In the genomic region with DNA sequence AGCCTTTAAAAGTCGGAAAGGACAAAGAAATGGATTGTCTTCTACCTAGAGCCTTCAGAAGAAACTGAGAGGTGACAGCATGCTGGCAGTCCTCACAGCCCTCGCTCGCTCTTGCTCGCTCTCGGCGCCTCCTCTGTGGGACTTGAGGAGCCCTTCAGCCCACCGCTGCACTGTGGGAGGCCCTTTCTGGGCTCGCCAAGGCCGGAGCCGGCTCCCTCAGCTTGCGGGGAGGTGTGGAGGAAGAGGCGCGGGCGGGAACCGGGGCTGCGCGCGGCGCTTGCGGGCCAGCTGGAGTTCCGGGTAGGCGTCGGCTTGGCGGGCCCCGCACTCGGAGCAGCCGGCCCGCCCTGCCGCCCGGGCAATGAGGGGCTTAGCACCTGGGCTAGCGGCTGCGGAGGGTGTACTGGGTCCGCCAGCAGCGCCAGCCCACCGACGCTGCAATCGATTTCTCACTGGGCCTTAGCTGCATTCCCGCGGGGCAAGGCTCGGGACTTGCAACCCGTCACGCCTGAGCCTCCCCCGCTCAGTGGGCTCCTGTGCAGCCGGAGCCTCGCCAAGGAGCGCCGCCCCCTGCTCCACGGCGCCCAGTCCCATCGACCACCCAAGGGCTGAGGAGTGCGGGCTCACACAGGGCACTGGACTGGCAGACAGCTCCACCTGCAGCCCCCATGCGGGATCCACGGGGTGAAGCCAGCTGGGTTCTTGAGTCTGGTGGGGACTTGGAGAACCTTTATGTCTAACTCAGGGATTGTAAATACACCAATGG, we compare ENCODE assay signal across 1 cellular context.
TF ChIP-seq lines count a peak whose summit lies in the region.

No MANE protein-coding gene starts in this region.

TF ChIP-seq in WTC11, 78 proteins besides CTCF, POLR2A, EP300 and RAD21 (continued from another document):
- TF ChIP-seq, protein P1, sequence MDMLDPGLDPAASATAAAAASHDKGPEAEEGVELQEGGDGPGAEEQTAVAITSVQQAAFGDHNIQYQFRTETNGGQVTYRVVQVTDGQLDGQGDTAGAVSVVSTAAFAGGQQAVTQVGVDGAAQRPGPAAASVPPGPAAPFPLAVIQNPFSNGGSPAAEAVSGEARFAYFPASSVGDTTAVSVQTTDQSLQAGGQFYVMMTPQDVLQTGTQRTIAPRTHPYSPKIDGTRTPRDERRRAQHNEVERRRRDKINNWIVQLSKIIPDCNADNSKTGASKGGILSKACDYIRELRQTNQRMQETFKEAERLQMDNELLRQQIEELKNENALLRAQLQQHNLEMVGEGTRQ (CRISPR knock-in tag; IDR thresholded peaks at IDR 0.05), result no peak
- TF ChIP-seq SMAD3 (CRISPR knock-in tag; IDR thresholded peaks at IDR 0.05; ENCODE audit: borderline replicate concordance), result no peak
- TF ChIP-seq, protein P2, sequence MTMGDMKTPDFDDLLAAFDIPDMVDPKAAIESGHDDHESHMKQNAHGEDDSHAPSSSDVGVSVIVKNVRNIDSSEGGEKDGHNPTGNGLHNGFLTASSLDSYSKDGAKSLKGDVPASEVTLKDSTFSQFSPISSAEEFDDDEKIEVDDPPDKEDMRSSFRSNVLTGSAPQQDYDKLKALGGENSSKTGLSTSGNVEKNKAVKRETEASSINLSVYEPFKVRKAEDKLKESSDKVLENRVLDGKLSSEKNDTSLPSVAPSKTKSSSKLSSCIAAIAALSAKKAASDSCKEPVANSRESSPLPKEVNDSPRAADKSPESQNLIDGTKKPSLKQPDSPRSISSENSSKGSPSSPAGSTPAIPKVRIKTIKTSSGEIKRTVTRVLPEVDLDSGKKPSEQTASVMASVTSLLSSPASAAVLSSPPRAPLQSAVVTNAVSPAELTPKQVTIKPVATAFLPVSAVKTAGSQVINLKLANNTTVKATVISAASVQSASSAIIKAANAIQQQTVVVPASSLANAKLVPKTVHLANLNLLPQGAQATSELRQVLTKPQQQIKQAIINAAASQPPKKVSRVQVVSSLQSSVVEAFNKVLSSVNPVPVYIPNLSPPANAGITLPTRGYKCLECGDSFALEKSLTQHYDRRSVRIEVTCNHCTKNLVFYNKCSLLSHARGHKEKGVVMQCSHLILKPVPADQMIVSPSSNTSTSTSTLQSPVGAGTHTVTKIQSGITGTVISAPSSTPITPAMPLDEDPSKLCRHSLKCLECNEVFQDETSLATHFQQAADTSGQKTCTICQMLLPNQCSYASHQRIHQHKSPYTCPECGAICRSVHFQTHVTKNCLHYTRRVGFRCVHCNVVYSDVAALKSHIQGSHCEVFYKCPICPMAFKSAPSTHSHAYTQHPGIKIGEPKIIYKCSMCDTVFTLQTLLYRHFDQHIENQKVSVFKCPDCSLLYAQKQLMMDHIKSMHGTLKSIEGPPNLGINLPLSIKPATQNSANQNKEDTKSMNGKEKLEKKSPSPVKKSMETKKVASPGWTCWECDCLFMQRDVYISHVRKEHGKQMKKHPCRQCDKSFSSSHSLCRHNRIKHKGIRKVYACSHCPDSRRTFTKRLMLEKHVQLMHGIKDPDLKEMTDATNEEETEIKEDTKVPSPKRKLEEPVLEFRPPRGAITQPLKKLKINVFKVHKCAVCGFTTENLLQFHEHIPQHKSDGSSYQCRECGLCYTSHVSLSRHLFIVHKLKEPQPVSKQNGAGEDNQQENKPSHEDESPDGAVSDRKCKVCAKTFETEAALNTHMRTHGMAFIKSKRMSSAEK (CRISPR knock-in tag; IDR thresholded peaks at IDR 0.05; ENCODE audit: borderline replicate concordance), result no peak
- TF ChIP-seq ELF4 (CRISPR knock-in tag; IDR thresholded peaks at IDR 0.05; ENCODE audit: low read depth), result no peak
- TF ChIP-seq, protein P3, sequence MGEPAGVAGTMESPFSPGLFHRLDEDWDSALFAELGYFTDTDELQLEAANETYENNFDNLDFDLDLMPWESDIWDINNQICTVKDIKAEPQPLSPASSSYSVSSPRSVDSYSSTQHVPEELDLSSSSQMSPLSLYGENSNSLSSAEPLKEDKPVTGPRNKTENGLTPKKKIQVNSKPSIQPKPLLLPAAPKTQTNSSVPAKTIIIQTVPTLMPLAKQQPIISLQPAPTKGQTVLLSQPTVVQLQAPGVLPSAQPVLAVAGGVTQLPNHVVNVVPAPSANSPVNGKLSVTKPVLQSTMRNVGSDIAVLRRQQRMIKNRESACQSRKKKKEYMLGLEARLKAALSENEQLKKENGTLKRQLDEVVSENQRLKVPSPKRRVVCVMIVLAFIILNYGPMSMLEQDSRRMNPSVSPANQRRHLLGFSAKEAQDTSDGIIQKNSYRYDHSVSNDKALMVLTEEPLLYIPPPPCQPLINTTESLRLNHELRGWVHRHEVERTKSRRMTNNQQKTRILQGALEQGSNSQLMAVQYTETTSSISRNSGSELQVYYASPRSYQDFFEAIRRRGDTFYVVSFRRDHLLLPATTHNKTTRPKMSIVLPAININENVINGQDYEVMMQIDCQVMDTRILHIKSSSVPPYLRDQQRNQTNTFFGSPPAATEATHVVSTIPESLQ (CRISPR knock-in tag; IDR thresholded peaks at IDR 0.05), result no peak
